Comparison of ENCODE assay signal across 9 cellular contexts in the genomic region with DNA sequence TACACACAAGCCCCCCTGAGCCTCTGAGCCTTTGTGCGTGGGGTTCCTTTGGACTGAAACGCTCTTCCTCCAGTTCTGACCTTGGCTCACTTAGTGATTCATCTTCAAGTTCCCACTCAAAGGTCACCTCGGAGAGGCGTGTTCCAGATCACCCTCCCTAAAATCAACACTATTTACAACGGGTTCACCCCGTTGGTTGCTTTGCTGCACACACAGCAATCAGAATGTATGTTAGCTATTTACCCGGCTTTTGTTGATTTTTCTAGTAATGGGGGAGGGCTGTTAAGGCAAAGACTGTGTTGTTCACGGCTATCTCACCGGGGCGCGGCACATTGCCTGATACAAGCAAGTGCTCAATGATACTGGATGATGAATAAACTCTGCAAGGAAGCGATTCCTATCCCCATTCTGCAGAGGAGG. TPM values are rescaled to one million over a fixed set of nuclear protein-coding genes. Genes with fewer than 3 reads are reported as not detected.
DNase-seq lines count a peak whose midpoint lies in the region; ATAC-seq lines count a peak whose summit lies in the region.
"Had no signal": no experiment of that assay in that cellular context is flagged by ENCODE, and none has a peak within 500 bp of the region (broad histone marks: within the 10 kb centered on the region; RNA-seq: fewer than 3 reads in every experiment).

No MANE protein-coding gene starts in this region.

- no peaks in the 10 kb centered on the region for H3K9me3 ChIP-seq in iPS-20b (ENCODE audit: insufficient read depth, low read depth, low read length)

- no peak overlapping the region for H3K27ac ChIP-seq in iPS-20b (ENCODE audit: low read length)

- peak overlapping the region; percentile 53; the same call in 1 of the 2 replicates for H3K9ac ChIP-seq in iPS-20b (ENCODE audit: low read depth, low read length)

- H3K27ac Mint-ChIP-seq in activated T-helper 2 cell treated with anti-CD3 and anti-CD28 coated beads, Interferon-gamma antibody, Interleukin-2, Interleukin-4, amounts not matched to agents 10 μg/mL and 5 μg/mL and 100 μg/mL, durations not matched to agents 14 hours and 24 hours and 36 hours: no peak overlapping the region
- H3K27ac Mint-ChIP-seq in stimulated activated effector memory CD8-positive, alpha-beta T cell treated with anti-CD3 and anti-CD28 coated beads, Interleukin-12 subunit alpha, Interleukin-12 subunit beta, amount 100 ng/mL, for 72 hours: no peak overlapping the region

- H3K27me3 ChIP-seq in iPS-20b (ENCODE audit: insufficient read depth, low read length): peaks cover 7% of the 10 kb centered on the region

- peaks cover 11% of the 10 kb centered on the region for H3K4me1 Mint-ChIP-seq in activated T-helper 2 cell treated with anti-CD3 and anti-CD28 coated beads, Interferon-gamma antibody, Interleukin-2, Interleukin-4, amounts not matched to agents 10 μg/mL and 5 μg/mL and 100 μg/mL, durations not matched to agents 14 hours and 24 hours and 36 hours (ENCODE audit: low read depth)
- peaks cover 28% of the 10 kb centered on the region for H3K4me1 Mint-ChIP-seq in stimulated activated effector memory CD8-positive, alpha-beta T cell treated with anti-CD3 and anti-CD28 coated beads, Interleukin-12 subunit alpha, Interleukin-12 subunit beta, amount 100 ng/mL, for 72 hours

- H3K4me3 ChIP-seq in iPS-20b (ENCODE audit: low read length): peak overlapping the region; percentile 65

- H3K36me3 ChIP-seq in iPS-20b (ENCODE audit: insufficient read depth, low read depth, low read length): no peaks in the 10 kb centered on the region

- H3K9me3 Mint-ChIP-seq in activated T-helper 2 cell treated with anti-CD3 and anti-CD28 coated beads, Interferon-gamma antibody, Interleukin-2, Interleukin-4, amounts not matched to agents 10 μg/mL and 5 μg/mL and 100 μg/mL, durations not matched to agents 14 hours and 24 hours and 36 hours: no peaks in the 10 kb centered on the region
- no peaks in the 10 kb centered on the region for H3K9me3 Mint-ChIP-seq in stimulated activated effector memory CD8-positive, alpha-beta T cell treated with anti-CD3 and anti-CD28 coated beads, Interleukin-12 subunit alpha, Interleukin-12 subunit beta, amount 100 ng/mL, for 72 hours

- intact Hi-C loops in activated T-helper 2 cell treated with anti-CD3 and anti-CD28 coated beads, Interferon-gamma antibody, Interleukin-2, Interleukin-4, amounts not matched to agents 10 μg/mL and 5 μg/mL and 100 μg/mL, durations not matched to agents 14 hours and 24 hours and 36 hours (cut with micrococcal nuclease): loop anchor here (5.0 kb wide), 1 partner anchor 40 kb away; a partner anchor contains a TSS

- peak overlapping the region; percentile 73 for H3K4me3 Mint-ChIP-seq in activated T-helper 2 cell treated with anti-CD3 and anti-CD28 coated beads, Interferon-gamma antibody, Interleukin-2, Interleukin-4, amounts not matched to agents 10 μg/mL and 5 μg/mL and 100 μg/mL, durations not matched to agents 14 hours and 24 hours and 36 hours (ENCODE audit: low read depth)
- H3K4me3 Mint-ChIP-seq in stimulated activated effector memory CD8-positive, alpha-beta T cell treated with anti-CD3 and anti-CD28 coated beads, Interleukin-12 subunit alpha, Interleukin-12 subunit beta, amount 100 ng/mL, for 72 hours: peak overlapping the region; percentile 78

- ATAC-seq in stimulated activated effector memory CD8-positive, alpha-beta T cell treated with anti-CD3 and anti-CD28 coated beads, Interleukin-12 subunit alpha, Interleukin-12 subunit beta, amount 100 ng/mL, for 72 hours: no peak

- no peaks in the 10 kb centered on the region for H3K27me3 Mint-ChIP-seq in activated T-helper 2 cell treated with anti-CD3 and anti-CD28 coated beads, Interferon-gamma antibody, Interleukin-2, Interleukin-4, amounts not matched to agents 10 μg/mL and 5 μg/mL and 100 μg/mL, durations not matched to agents 14 hours and 24 hours and 36 hours (ENCODE audit: low read depth)

- peaks cover 12% of the 10 kb centered on the region; the same call in 1 of the 2 replicates for H3K4me1 ChIP-seq in iPS-20b (ENCODE audit: insufficient read depth, low read length)

- no peaks in the 10 kb centered on the region for H3K36me3 Mint-ChIP-seq in activated T-helper 2 cell treated with anti-CD3 and anti-CD28 coated beads, Interferon-gamma antibody, Interleukin-2, Interleukin-4, amounts not matched to agents 10 μg/mL and 5 μg/mL and 100 μg/mL, durations not matched to agents 14 hours and 24 hours and 36 hours (ENCODE audit: low read depth)
- peaks cover 1% of the 10 kb centered on the region for H3K36me3 Mint-ChIP-seq in stimulated activated effector memory CD8-positive, alpha-beta T cell treated with anti-CD3 and anti-CD28 coated beads, Interleukin-12 subunit alpha, Interleukin-12 subunit beta, amount 100 ng/mL, for 72 hours

- DNase-seq in DMS53 (lab: John Stamatoyannopoulos, UW) (peak; percentile 37), DMS53 treated with DMSO at 0.1 percent for 48 hours (lab: John Stamatoyannopoulos, UW; ENCODE audit: unreplicated experiment) (no peak), KG1 (lab: John Stamatoyannopoulos, UW) (no peak), C1 segment of cervical spinal cord (lab: John Stamatoyannopoulos, UW) (no peak), NCI-H2196 treated with DMSO at 0.1 percent for 48 hours (lab: John Stamatoyannopoulos, UW; ENCODE audit: unreplicated experiment) (no peak)
- no peak for DNase-seq in activated T-helper 2 cell treated with anti-CD3 and anti-CD28 coated beads, Interferon-gamma antibody, Interleukin-2, Interleukin-4, amounts not matched to agents 10 μg/mL and 5 μg/mL and 100 μg/mL, durations not matched to agents 14 hours and 24 hours and 36 hours (ENCODE audit: low spot score)
- no peak for DNase-seq in stimulated activated effector memory CD8-positive, alpha-beta T cell treated with anti-CD3 and anti-CD28 coated beads, Interleukin-12 subunit alpha, Interleukin-12 subunit beta, amount 100 ng/mL, for 72 hours (ENCODE audit: low spot score in 2 of 2)
- DNase-seq: 8988T had no signal

RNA-seq across cellular contexts. Expression of a gene that starts 1.0 kb away (rescaled TPM):
- total RNA-seq in activated T-helper 2 cell treated with anti-CD3 and anti-CD28 coated beads, Interferon-gamma antibody, Interleukin-2, Interleukin-4, amounts not matched to agents 10 μg/mL and 5 μg/mL and 100 μg/mL, durations not matched to agents 14 hours and 24 hours and 36 hours: 9.8 and 11.1 TPM in 2 replicates

RNA-seq across cellular contexts. Expression of a gene that starts 33.0 kb away (rescaled TPM):
- total RNA-seq in activated T-helper 2 cell treated with anti-CD3 and anti-CD28 coated beads, Interferon-gamma antibody, Interleukin-2, Interleukin-4, amounts not matched to agents 10 μg/mL and 5 μg/mL and 100 μg/mL, durations not matched to agents 14 hours and 24 hours and 36 hours: not detected in 2 replicates

RNA-seq across cellular contexts. Expression of a gene that starts 38.9 kb away (rescaled TPM):
- total RNA-seq in activated T-helper 2 cell treated with anti-CD3 and anti-CD28 coated beads, Interferon-gamma antibody, Interleukin-2, Interleukin-4, amounts not matched to agents 10 μg/mL and 5 μg/mL and 100 μg/mL, durations not matched to agents 14 hours and 24 hours and 36 hours: 29.4 and 35.0 TPM in 2 replicates
